ENCODE assay signal across 13 cellular contexts in the genomic region with DNA sequence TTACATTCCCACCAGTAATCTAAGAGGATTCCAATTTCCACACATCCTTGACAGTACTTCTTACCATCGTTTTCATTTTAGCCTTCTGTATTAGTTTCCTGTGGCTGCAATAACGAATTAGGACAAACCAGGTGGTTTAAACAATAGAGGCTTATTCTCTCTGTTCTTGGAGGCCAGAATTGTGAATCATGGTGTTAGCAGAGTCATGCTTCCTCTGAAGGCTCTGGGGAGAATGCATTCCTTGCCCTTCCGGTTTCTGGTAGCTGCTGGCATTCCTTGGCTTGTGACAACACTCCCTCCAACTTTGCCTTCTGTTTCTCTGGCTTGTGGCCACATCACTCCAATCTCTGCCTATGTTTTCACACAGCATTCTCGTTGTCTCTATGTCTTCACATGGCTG. TPM values are rescaled to one million over a fixed set of nuclear protein-coding genes. Genes with fewer than 3 reads are reported as not detected.
DNase-seq lines count a peak whose midpoint lies in the region; ATAC-seq and TF ChIP-seq lines count a peak whose summit lies in the region.
"Had no signal": no experiment of that assay in that cellular context is flagged by ENCODE, and none has a peak within 500 bp of the region (broad histone marks: within the 10 kb centered on the region; RNA-seq: fewer than 3 reads in every experiment).

No MANE protein-coding gene starts in this region.

- H2BK15ac ChIP-seq in H9 (ENCODE audit: low read depth, low read length) = no peak overlapping the region

- H3K56ac ChIP-seq in H9 (ENCODE audit: insufficient read length, low read depth, low read length) = no peak overlapping the region

- H3K23me2 ChIP-seq in H9 (ENCODE audit: insufficient read length, low read depth, low read length, poor library complexity, severe bottlenecking) = no peaks in the 10 kb centered on the region

- H3K4me1 Mint-ChIP-seq in H9 = peaks cover 11 to 13% of the 10 kb centered on the region in 2 experiments; a peak in 3 of 4 replicates
- H3K4me1 Mint-ChIP-seq: activated T-helper 17 cell treated with anti-CD3 and anti-CD28 coated beads, Interleukin-2, amount 50 U/mL, for 72 hours had no signal

- no peak overlapping the region for H2BK5ac ChIP-seq in H9 (ENCODE audit: insufficient read length, low read length)

- H3K9ac ChIP-seq in H9 (ENCODE audit: extremely low read depth, insufficient read length, low read length) (no peak overlapping the region), colonic mucosa (ENCODE audit: low read depth in 2 of 2, low read length in 2 of 2) (no peak overlapping the region)

- H2BK120ac ChIP-seq in H9 (ENCODE audit: low read depth, low read length, poor library complexity, severe bottlenecking) = no peak overlapping the region

- H4K20me1 ChIP-seq in H9 (ENCODE audit: control insufficient read depth, insufficient read depth, insufficient read length) = no peaks in the 10 kb centered on the region

- no peak overlapping the region for H2BK12ac ChIP-seq in H9 (ENCODE audit: insufficient read length, low read depth, low read length)

- no peak overlapping the region for H3K23ac ChIP-seq in H9 (ENCODE audit: insufficient read length, low read depth, low read length)

- H3K27ac ChIP-seq in H9 (ENCODE audit: insufficient read length, low read depth, low read length) = no peak overlapping the region
- H3K27ac ChIP-seq in colonic mucosa = no peak overlapping the region
- H3K27ac ChIP-seq: PC-9, vagina, WERI-Rb-1 had no signal

- H3K27me3 Mint-ChIP-seq in H9 (ENCODE audit: low read depth) = no peaks in the 10 kb centered on the region
- H3K27me3 Mint-ChIP-seq: activated T-helper 17 cell treated with anti-CD3 and anti-CD28 coated beads, Interleukin-2, amount 50 U/mL, for 72 hours had no signal

- no peak overlapping the region for H3K4me3 Mint-ChIP-seq in H9
- H3K4me3 Mint-ChIP-seq: activated T-helper 17 cell treated with anti-CD3 and anti-CD28 coated beads, Interleukin-2, amount 50 U/mL, for 72 hours had no signal

- TF ChIP-seq CTCF in H9 (conservative IDR thresholded peaks at IDR 0.05) (no peak), colonic mucosa (IDR thresholded peaks at IDR 0.05) (no peak)

- H2AFZ ChIP-seq in H9 (ENCODE audit: low read length) = no peak overlapping the region
- H2AFZ ChIP-seq: PC-9 had no signal

- peak overlapping the region in 2 of 3 experiments; percentile 54 to 80; a peak in 2 of 7 replicates for H3K27ac Mint-ChIP-seq in H9
- H3K27ac Mint-ChIP-seq: activated T-helper 17 cell treated with anti-CD3 and anti-CD28 coated beads, Interleukin-2, amount 50 U/mL, for 72 hours had no signal

- H3K4me2 ChIP-seq in H9 (ENCODE audit: insufficient read depth, insufficient read length, low read length) = no peak overlapping the region
- H3K4me2 ChIP-seq: PC-9 had no signal

- H3K4me1 ChIP-seq in H9 (ENCODE audit: insufficient read depth, low read length) (no peaks in the 10 kb centered on the region), colonic mucosa (no peaks in the 10 kb centered on the region)
- H3K4me1 ChIP-seq: vagina had no signal

- H3K27me3 ChIP-seq in H9 (ENCODE audit: insufficient read depth, low read length) (no peaks in the 10 kb centered on the region), colonic mucosa (no peaks in the 10 kb centered on the region)
- H3K27me3 ChIP-seq: vagina had no signal

- H4K5ac ChIP-seq in H9 (ENCODE audit: insufficient read length, low read depth, low read length) = no peak overlapping the region

- H3K9me3 Mint-ChIP-seq in H9 = peaks cover 0 to 3% of the 10 kb centered on the region in 2 experiments; a peak in 3 of 5 replicates
- H3K9me3 Mint-ChIP-seq: activated T-helper 17 cell treated with anti-CD3 and anti-CD28 coated beads, Interleukin-2, amount 50 U/mL, for 72 hours had no signal

- no peak overlapping the region for H2AK5ac ChIP-seq in H9 (ENCODE audit: insufficient read length, low read length)

- no peak overlapping the region for H4K91ac ChIP-seq in H9 (ENCODE audit: insufficient read length, low read depth, low read length)

- H3K14ac ChIP-seq in H9 (ENCODE audit: insufficient read depth, low read length) = no peak overlapping the region

- H3K36me3 ChIP-seq in colonic mucosa = no peaks in the 10 kb centered on the region
- H3K36me3 ChIP-seq: WERI-Rb-1 had no signal

- no peak for DNase-seq in H9
- peak; percentile 74 for DNase-seq in RPMI7951 (ENCODE audit: low read depth)
- peak; percentile 84 for DNase-seq in pulmonary artery endothelial cell (ENCODE audit: low read depth, low spot score)
- DNase-seq in LoVo (ENCODE audit: low spot score) = no peak
- DNase-seq in colonic mucosa = no peak
- DNase-seq: DMS153, NCI-H1930, WERI-Rb-1 had no signal

- no peak overlapping the region for H2BK20ac ChIP-seq in H9 (ENCODE audit: low read depth, low read length, poor library complexity, severe bottlenecking)

- H3T11ph ChIP-seq in H9 (ENCODE audit: low read length) = no peak overlapping the region

- no peak overlapping the region for H3K4me3 ChIP-seq in colonic mucosa
- H3K4me3 ChIP-seq: PC-9, vagina had no signal

- H3K79me1 ChIP-seq in H9 (ENCODE audit: insufficient read depth, low read depth, low read length, poor library complexity, severe bottlenecking) = no peaks in the 10 kb centered on the region

- H3K9me3 ChIP-seq in H9 (ENCODE audit: control insufficient read depth, low read depth, low read length) = no peaks in the 10 kb centered on the region
- H3K9me3 ChIP-seq in colonic mucosa = no peaks in the 10 kb centered on the region
- H3K9me3 ChIP-seq: vagina had no signal

- intact Hi-C loops in colonic mucosa (cut with DNase I) = no loop called here

- H3K79me2 ChIP-seq in H9 (ENCODE audit: insufficient read depth, low read length) = no peaks in the 10 kb centered on the region

- peak; percentile 95 for ATAC-seq in esophagus mucosa
- no peak for ATAC-seq in GM18858 (IDR thresholded peaks at IDR 0.05; ENCODE audit: unreplicated experiment)
- ATAC-seq: activated T-helper 17 cell treated with anti-CD3 and anti-CD28 coated beads, Interleukin-2, amount 50 U/mL, for 72 hours had no signal

- no peak overlapping the region for H4K8ac ChIP-seq in H9 (replicated peaks; ENCODE audit: insufficient read length, low read depth, low read length)

- H3K36me3 Mint-ChIP-seq in H9 (ENCODE audit: insufficient read depth in 1 of 3, low read depth in 3 of 3) = peaks cover 9 to 18% (median 15%) of the 10 kb centered on the region in 3 experiments

- WGBS in H9 (ENCODE audit: extremely low coverage, insufficient read length, low lambda C conversion rate) = no CpG with 5 or more reads among the region's 4 CpGs

- no peak overlapping the region for H3K18ac ChIP-seq in H9 (ENCODE audit: insufficient read length, low read depth, low read length)

- no peak overlapping the region for H3K4ac ChIP-seq in H9 (ENCODE audit: low read depth, low read length)

RNA-seq across cellular contexts. Expression of gene RIGI, which starts 23.5 kb away (rescaled TPM):
- total RNA-seq in H9 (2021) (4.1 TPM in 2 replicates), esophagus mucosa (5.6 TPM), pulmonary artery endothelial cell (20.8 and 37.1 TPM in 2 replicates), colonic mucosa (1 to 10 TPM; 3.0 to 8.5 TPM)
- total RNA-seq in RPMI7951 (2014; rRNA removed; shearing (Covaris generic)) = 12.0 and 13.5 TPM in 2 replicates

RNA-seq across cellular contexts. Expression of gene SMIM27, which starts 49.7 kb away (rescaled TPM):
- 12.2 and 15.7 TPM in 2 replicates for total RNA-seq in H9 (2021)
- total RNA-seq in RPMI7951 (2014; rRNA removed; shearing (Covaris generic)) = 8.8 and 9.1 TPM in 2 replicates
- 7.2 TPM for total RNA-seq in esophagus mucosa
- 1.2 and 3.0 TPM in 2 replicates for total RNA-seq in pulmonary artery endothelial cell
- total RNA-seq in colonic mucosa = 10 to 100 TPM in 1 of 2 donors, 1 to 10 TPM in 1; 7.4 to 10.9 TPM
- total RNA-seq: vagina had no signal

RNA-seq across cellular contexts. Expression of gene TOPORS, which starts 49.9 kb away (rescaled TPM):
- total RNA-seq in H9 (2021) = 30.2 and 31.9 TPM in 2 replicates
- total RNA-seq in RPMI7951 (2014; rRNA removed; shearing (Covaris generic)) = 15.8 and 23.8 TPM in 2 replicates
- total RNA-seq in esophagus mucosa = 8.8 TPM
- total RNA-seq in pulmonary artery endothelial cell = 33.4 and 43.7 TPM in 2 replicates
- total RNA-seq in colonic mucosa = 10 to 100 TPM; 11.9 to 17.4 TPM

Comparison
In these comparisons a context has a peak if more than half of its experiments do, and no peak if none do; other contexts are left out.
1. DNase-seq: peak in RPMI7951 (single experiment) and pulmonary artery endothelial cell (single experiment); none in H9 (single experiment), LoVo (single experiment) and colonic mucosa (single experiment).